In the genomic region with DNA sequence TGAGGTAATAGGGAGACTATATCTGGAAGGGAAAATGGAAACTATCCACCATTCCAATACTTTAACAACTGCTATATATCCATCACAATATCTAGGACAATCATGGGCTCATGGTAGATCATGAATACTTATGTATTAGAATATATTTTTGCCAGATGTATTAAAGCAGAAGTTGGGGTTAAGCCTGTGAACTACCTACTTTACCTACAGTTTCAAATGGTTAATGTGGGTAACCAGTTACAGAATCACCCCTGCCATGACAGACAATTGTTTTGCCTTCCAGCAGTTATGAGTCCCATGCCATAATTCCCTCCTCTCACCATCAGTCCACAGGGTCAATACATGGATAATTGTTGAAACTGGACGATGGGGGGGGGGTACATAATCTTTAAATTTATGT, we compare ENCODE assay signal across 14 cellular contexts. TPM values are rescaled to one million over a fixed set of nuclear protein-coding genes. Genes with fewer than 3 reads are reported as not detected.
DNase-seq lines count a peak whose midpoint lies in the region; ATAC-seq and TF ChIP-seq lines count a peak whose summit lies in the region.
"Had no signal": no experiment of that assay in that cellular context is flagged by ENCODE, and none has a peak within 500 bp of the region (broad histone marks: within the 10 kb centered on the region; RNA-seq: fewer than 3 reads in every experiment).

No MANE protein-coding gene starts in this region.

- peak; percentile 59 for ATAC-seq in GM19372 (IDR thresholded peaks at IDR 0.05; ENCODE audit: low read depth, unreplicated experiment)
- peak; percentile 62 for ATAC-seq in HG02678 (IDR thresholded peaks at IDR 0.05; ENCODE audit: unreplicated experiment)
- peak; percentile 60 for ATAC-seq in HG03378 (IDR thresholded peaks at IDR 0.05; ENCODE audit: unreplicated experiment)
- ATAC-seq in GM21737 (IDR thresholded peaks at IDR 0.05; ENCODE audit: unreplicated experiment): no peak
- no peak for ATAC-seq in gastrocnemius medialis

- in situ Hi-C loops in gastrocnemius medialis (cut with MboI; ENCODE audit: low sequenced_read_pairs in 4 of 4): no loop called here

- DNase-seq in GM12864 (ENCODE audit: low read depth) (peak; percentile 37), cerebellar cortex (ENCODE audit: low spot score) (no peak), gastrocnemius medialis (no peak), NCI-H524 treated with DMSO at 0.1 percent for 48 hours (lab: John Stamatoyannopoulos, UW) (no peak)
- DNase-seq: activated naive CD4-positive, alpha-beta T cell; cerebellar nuclear complex; midbrain; NCI-H1092 treated with DMSO at 0.1 percent for 48 hours; NCI-H774 had no signal

- no peaks in the 10 kb centered on the region for H3K9me3 ChIP-seq in gastrocnemius medialis
- H3K9me3 ChIP-seq: esophagus muscularis mucosa had no signal

- H3K36me3 ChIP-seq in gastrocnemius medialis: no peaks in the 10 kb centered on the region
- H3K36me3 ChIP-seq: esophagus muscularis mucosa had no signal

- intact Hi-C loops in gastrocnemius medialis (cut with DNase I; ENCODE audit: low total_unique reads): no loop called here

- TF ChIP-seq POLR2A in gastrocnemius medialis (IDR thresholded peaks at IDR 0.05): no peak

- TF ChIP-seq CTCF in GM12864 (IDR thresholded peaks at IDR 0.05; ENCODE audit: low read depth, low read length, missing control alignments) (no peak), gastrocnemius medialis (IDR thresholded peaks at IDR 0.05 in 4 of 5, conservative IDR thresholded peaks at IDR 0.05 in 1 of 5) (no peak)

- H3K4me3 ChIP-seq in GM12864 (ENCODE audit: low read depth, low read length) (no peak overlapping the region), gastrocnemius medialis (no peak overlapping the region)
- H3K4me3 ChIP-seq: esophagus muscularis mucosa had no signal

- H3K27ac ChIP-seq in gastrocnemius medialis: no peak overlapping the region
- H3K27ac ChIP-seq: esophagus muscularis mucosa had no signal

- H3K4me1 ChIP-seq in gastrocnemius medialis: no peaks in the 10 kb centered on the region

- no peaks in the 10 kb centered on the region for H3K27me3 ChIP-seq in gastrocnemius medialis
- H3K27me3 ChIP-seq: esophagus muscularis mucosa had no signal

RNA-seq across cellular contexts. Expression of gene RAPGEF5, which starts 29.9 kb away (rescaled TPM):
- 10 to 100 TPM in 2 of 4 donors, 1 to 10 TPM in 2; 7.4 to 16.2 (median 12.1) TPM for total RNA-seq in gastrocnemius medialis

Comparison
In these comparisons a context has a peak if more than half of its experiments do, and no peak if none do; other contexts are left out.
1. ATAC-seq: peak in GM19372 (single experiment), HG02678 (single experiment) and HG03378 (single experiment); none in GM21737 (single experiment) and gastrocnemius medialis (0 of 2).